In the genomic region with DNA sequence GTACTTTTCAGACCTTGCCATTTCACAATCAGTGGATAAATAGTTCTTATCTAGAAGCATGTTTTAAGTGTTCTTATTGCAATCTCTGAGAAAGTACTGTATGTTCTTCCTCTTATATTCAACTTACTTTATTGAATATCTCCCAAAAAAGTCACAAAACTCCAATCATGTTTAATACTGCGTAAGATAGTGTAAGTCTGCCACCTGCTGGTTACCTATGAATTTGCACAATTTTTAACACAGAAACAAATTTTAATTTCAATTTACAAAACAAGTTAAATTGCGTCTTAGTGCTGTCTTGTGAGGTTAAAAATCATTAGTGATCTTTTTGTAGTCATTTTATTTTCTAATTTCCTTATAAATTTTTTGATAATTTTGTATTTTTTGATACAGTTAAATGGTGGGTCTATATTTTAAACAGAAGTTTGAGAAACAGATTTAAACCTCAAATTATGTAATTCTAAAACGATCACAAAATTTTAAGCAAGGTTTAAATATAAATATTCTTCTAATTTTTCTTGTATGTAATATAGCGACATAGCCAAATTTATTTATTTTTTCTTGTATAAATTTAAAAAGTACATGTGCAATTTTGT, we compare ENCODE assay signal across 8 cellular contexts.
DNase-seq lines count a peak whose midpoint lies in the region; ATAC-seq and TF ChIP-seq lines count a peak whose summit lies in the region.

No MANE protein-coding gene starts in this region.

- H3K4me3 Mint-ChIP-seq in natural killer cell: no peak overlapping the region
- no peak overlapping the region for H3K4me3 Mint-ChIP-seq in natural killer cell treated with Interleukin-12 subunit alpha and Interleukin-12 subunit beta and Interleukin-15 and Interleukin-18, amount 100 ng/mL, for 72 hours

- no peaks in the 10 kb centered on the region for H3K27me3 Mint-ChIP-seq in natural killer cell (ENCODE audit: low read depth in 2 of 2)
- H3K27me3 Mint-ChIP-seq in natural killer cell treated with Interleukin-12 subunit alpha and Interleukin-12 subunit beta and Interleukin-15 and Interleukin-18, amount 100 ng/mL, for 72 hours: no peaks in the 10 kb centered on the region

- H3K27ac Mint-ChIP-seq in natural killer cell: no peak overlapping the region
- no peak overlapping the region for H3K27ac Mint-ChIP-seq in natural killer cell treated with Interleukin-12 subunit alpha and Interleukin-12 subunit beta and Interleukin-15 and Interleukin-18, amount 100 ng/mL, for 72 hours

- H3K36me3 ChIP-seq in OCI-LY7 (ENCODE audit: insufficient read depth, low read length) (no peaks in the 10 kb centered on the region), esophagus squamous epithelium (no peaks in the 10 kb centered on the region)

- H3K27me3 ChIP-seq in esophagus squamous epithelium: no peaks in the 10 kb centered on the region

- POLR2A ChIA-PET in OCI-LY7 (lab: Charles Lee): interaction anchor here (0.6 kb wide), 1 partner anchor 9 kb away, joined by 3 read pairs; no protein-coding TSS in a partner anchor

- H3K9me3 Mint-ChIP-seq in natural killer cell: no peaks in the 10 kb centered on the region
- H3K9me3 Mint-ChIP-seq in natural killer cell treated with Interleukin-12 subunit alpha and Interleukin-12 subunit beta and Interleukin-15 and Interleukin-18, amount 100 ng/mL, for 72 hours: no peaks in the 10 kb centered on the region

- H3K4me2 ChIP-seq in OCI-LY7 (ENCODE audit: low read length): no peak overlapping the region

- no peaks in the 10 kb centered on the region for H3K9me2 ChIP-seq in OCI-LY7 (ENCODE audit: insufficient read depth, low read length)

- CTCF ChIA-PET in OCI-LY7 (lab: Charles Lee; ENCODE audit: unreplicated experiment): no interaction called here

- no peaks in the 10 kb centered on the region for H3K36me3 Mint-ChIP-seq in natural killer cell
- no peaks in the 10 kb centered on the region for H3K36me3 Mint-ChIP-seq in natural killer cell treated with Interleukin-12 subunit alpha and Interleukin-12 subunit beta and Interleukin-15 and Interleukin-18, amount 100 ng/mL, for 72 hours

- peak in 2 of 3 donors; percentile 26 to 29 for ATAC-seq in natural killer cell
- ATAC-seq in natural killer cell treated with Interleukin-12 subunit alpha and Interleukin-12 subunit beta and Interleukin-15 and Interleukin-18, amount 100 ng/mL, for 72 hours: no peak

- TF ChIP-seq CTCF in natural killer cell (IDR thresholded peaks at IDR 0.05) (peak; percentile 97), OCI-LY7 (conservative IDR thresholded peaks at IDR 0.05; ENCODE audit: low read length) (peak; percentile 100), esophagus squamous epithelium (IDR thresholded peaks at IDR 0.05) (peak in 5 of 6 experiments; percentile 36 to 65 (median 55))

- no peak overlapping the region for H3K27ac ChIP-seq in OCI-LY7 (ENCODE audit: low read depth, low read length, poor library complexity, severe bottlenecking)
- H3K27ac ChIP-seq in esophagus squamous epithelium: no peak overlapping the region

- H3K4me1 Mint-ChIP-seq in natural killer cell: peaks cover 18 to 28% of the 10 kb centered on the region in 2 donors
- peaks cover 11 to 16% of the 10 kb centered on the region in 2 donors for H3K4me1 Mint-ChIP-seq in natural killer cell treated with Interleukin-12 subunit alpha and Interleukin-12 subunit beta and Interleukin-15 and Interleukin-18, amount 100 ng/mL, for 72 hours (ENCODE audit: low read depth in 2 of 2)

- H2AFZ ChIP-seq in OCI-LY7 (ENCODE audit: low read length): no peak overlapping the region

- H3K4me1 ChIP-seq in OCI-LY7 (ENCODE audit: insufficient read depth, low read length, poor library complexity, severe bottlenecking): no peaks in the 10 kb centered on the region
- no peaks in the 10 kb centered on the region for H3K4me1 ChIP-seq in esophagus squamous epithelium

- intact Hi-C loops in natural killer cell (cut with micrococcal nuclease): no loop called here
- intact Hi-C loops in OCI-LY7 (cut with micrococcal nuclease; ENCODE audit: unreplicated experiment): loop anchor here (5.0 to 10.0 kb wide), 2 partner anchors 61 to 187 kb away; no protein-coding TSS in a partner anchor
- intact Hi-C loops in esophagus squamous epithelium (cut with DNase I): no loop called here

- H3K4me3 ChIP-seq in OCI-LY7 (ENCODE audit: low read depth, low read length, poor library complexity, severe bottlenecking): no peak overlapping the region
- H3K4me3 ChIP-seq in esophagus squamous epithelium: no peak overlapping the region

- DNase-seq in natural killer cell: no peak
- no peak for DNase-seq in natural killer cell treated with Interleukin-12 subunit alpha and Interleukin-12 subunit beta and Interleukin-15 and Interleukin-18, amount 100 ng/mL, for 72 hours (ENCODE audit: low spot score)
- DNase-seq in OCI-LY7 (ENCODE audit: low spot score): peak; percentile 68
- no peak for DNase-seq in esophagus squamous epithelium (lab: John Stamatoyannopoulos, UW)
- DNase-seq in renal cortical epithelial cell (ENCODE audit: low read depth): peak; percentile 22
- DNase-seq in amniotic stem cell (lab: John Stamatoyannopoulos, UW): no peak
- DNase-seq in foreskin melanocyte: no peak
- DNase-seq in activated gamma-delta T cell treated with Interleukin-2 at 50 U/mL for 16 hours: no peak

- H4K20me1 ChIP-seq in OCI-LY7 (ENCODE audit: insufficient read depth, low read length): no peaks in the 10 kb centered on the region

- TF ChIP-seq POLR2A in esophagus squamous epithelium (IDR thresholded peaks at IDR 0.05): no peak

- no TSS peak for BruUV-seq in OCI-LY7 (replicated peaks; lab: Mats Ljungman, UMichigan)

- H3K9me3 ChIP-seq in OCI-LY7 (ENCODE audit: low read length): no peaks in the 10 kb centered on the region
- H3K9me3 ChIP-seq in esophagus squamous epithelium: no peaks in the 10 kb centered on the region

- H3K79me2 ChIP-seq in OCI-LY7 (ENCODE audit: insufficient read depth, low read depth, low read length): no peaks in the 10 kb centered on the region

- 22 to 23% methylated on average over 4 of the region's 4 CpGs for WGBS in esophagus squamous epithelium, 2 donors

Comparison
In these comparisons a context has a peak if more than half of its experiments do, and no peak if none do; other contexts are left out.
1. ATAC-seq: peak in natural killer cell (2 of 3); none in natural killer cell treated with Interleukin-12 subunit alpha and Interleukin-12 subunit beta and Interleukin-15 and Interleukin-18, amount 100 ng/mL, for 72 hours (0 of 2).
2. DNase-seq: peak in OCI-LY7 (single experiment) and renal cortical epithelial cell (single experiment); none in natural killer cell (single experiment), natural killer cell treated with Interleukin-12 subunit alpha and Interleukin-12 subunit beta and Interleukin-15 and Interleukin-18, amount 100 ng/mL, for 72 hours (single experiment), esophagus squamous epithelium (single experiment), amniotic stem cell (single experiment), foreskin melanocyte (single experiment) and activated gamma-delta T cell treated with Interleukin-2 at 50 U/mL for 16 hours (single experiment).
3. Peak in every context shown above with its lines, with median percentiles within 50 percentile points of each other: CTCF ChIP-seq.